In the genomic region with DNA sequence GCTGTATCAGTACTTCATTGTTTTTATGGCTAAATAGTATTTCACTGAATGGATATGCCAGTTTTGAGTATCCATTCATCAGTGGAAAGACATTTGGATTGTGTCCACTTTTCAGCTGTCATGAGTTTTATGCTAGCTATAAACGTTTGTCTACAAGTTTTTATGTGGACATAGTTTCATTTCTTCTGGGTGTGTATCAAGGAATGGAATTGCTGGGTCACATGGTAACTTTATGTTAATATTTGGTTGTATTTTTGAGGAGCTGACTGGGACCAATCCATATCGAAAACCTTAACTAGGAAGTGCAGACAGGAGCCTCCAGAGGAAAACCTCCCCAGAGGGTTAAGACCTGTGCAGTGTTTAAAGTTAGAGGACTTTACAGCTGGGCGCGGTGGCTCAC, we compare ENCODE assay signal across 28 cellular contexts.
"Had no signal": no experiment of that assay in that cellular context is flagged by ENCODE, and none has a peak within 500 bp of the region (broad histone marks: within the 10 kb centered on the region; RNA-seq: fewer than 3 reads in every experiment).

No MANE protein-coding gene starts in this region.

- H3K79me2 ChIP-seq: parathyroid adenoma had no signal

- H3K27me3 Mint-ChIP-seq: progenitor cell of endocrine pancreas; stimulated activated naive B cell treated with anti-CD40 and anti-IgM and Interleukin-4, amounts not matched to agents 10 μg/mL and 1 μg/mL and 100 μg/mL, for 72 hours; stimulated activated naive CD8-positive, alpha-beta T cell treated with anti-CD3 and anti-CD28 coated beads, Interleukin-15, Interleukin-2, amounts not matched to agents 100 ng/mL and 50 ng/mL, for 24 hours had no signal

- H3K4me3 ChIP-seq: neural progenitor cell, ovary, psoas muscle, right lobe of liver, sigmoid colon, stomach, thoracic aorta, thyroid gland, tibial nerve, upper lobe of left lung, vagina had no signal

- H3K36me3 Mint-ChIP-seq: neural progenitor cell; stimulated activated effector memory CD8-positive, alpha-beta T cell treated with anti-CD3 and anti-CD28 coated beads, Interleukin-12 subunit alpha, Interleukin-12 subunit beta, amount 100 ng/mL, for 72 hours; stimulated activated naive B cell treated with anti-CD40 and anti-IgM and Interleukin-4, amounts not matched to agents 10 μg/mL and 1 μg/mL and 100 μg/mL, for 72 hours had no signal

- ATAC-seq: psoas muscle; right cardiac atrium; right lobe of liver; stimulated activated effector memory CD8-positive, alpha-beta T cell treated with anti-CD3 and anti-CD28 coated beads, Interleukin-12 subunit alpha, Interleukin-12 subunit beta, amount 100 ng/mL, for 72 hours; stimulated activated naive B cell treated with anti-CD40 and anti-IgM and Interleukin-4, amounts not matched to agents 10 μg/mL and 1 μg/mL and 100 μg/mL, for 72 hours had no signal

- H3K4me1 ChIP-seq: parathyroid adenoma, psoas muscle, right lobe of liver, thyroid gland, upper lobe of left lung had no signal

- H3K9ac ChIP-seq: neural progenitor cell, parathyroid adenoma had no signal

- H3K4me2 ChIP-seq: neural progenitor cell had no signal

- FAIRE-seq: small intestine, urothelium cell line had no signal

- H3K27ac Mint-ChIP-seq: nephron; neural progenitor cell; progenitor cell of endocrine pancreas; stimulated activated effector memory CD8-positive, alpha-beta T cell treated with anti-CD3 and anti-CD28 coated beads, Interleukin-12 subunit alpha, Interleukin-12 subunit beta, amount 100 ng/mL, for 72 hours; stimulated activated naive B cell treated with anti-CD40 and anti-IgM and Interleukin-4, amounts not matched to agents 10 μg/mL and 1 μg/mL and 100 μg/mL, for 72 hours; stimulated activated naive CD8-positive, alpha-beta T cell treated with anti-CD3 and anti-CD28 coated beads, Interleukin-15, Interleukin-2, amounts not matched to agents 100 ng/mL and 50 ng/mL, for 24 hours had no signal

- H3K27me3 ChIP-seq: neural progenitor cell, ovary, right lobe of liver, sigmoid colon, stomach, thyroid gland, tibial nerve, upper lobe of left lung, vagina had no signal

- H3K9me3 ChIP-seq: ovary, psoas muscle, right lobe of liver, sigmoid colon, stomach, thoracic aorta, thyroid gland, tibial nerve, upper lobe of left lung, vagina had no signal

- H3K9me3 Mint-ChIP-seq: nephron; neural progenitor cell; stimulated activated effector memory CD8-positive, alpha-beta T cell treated with anti-CD3 and anti-CD28 coated beads, Interleukin-12 subunit alpha, Interleukin-12 subunit beta, amount 100 ng/mL, for 72 hours; stimulated activated naive B cell treated with anti-CD40 and anti-IgM and Interleukin-4, amounts not matched to agents 10 μg/mL and 1 μg/mL and 100 μg/mL, for 72 hours; stimulated activated naive CD8-positive, alpha-beta T cell treated with anti-CD3 and anti-CD28 coated beads, Interleukin-15, Interleukin-2, amounts not matched to agents 100 ng/mL and 50 ng/mL, for 24 hours had no signal

- H3K27ac ChIP-seq: neural progenitor cell, ovary, parathyroid adenoma, psoas muscle, right lobe of liver, sigmoid colon, stomach, thoracic aorta, thyroid gland, tibial nerve, upper lobe of left lung, vagina had no signal

- H2AFZ ChIP-seq: neural progenitor cell, parathyroid adenoma had no signal

- H3K36me3 ChIP-seq: neural progenitor cell, ovary, right lobe of liver, sigmoid colon, stomach, thoracic aorta, thyroid gland, tibial nerve, upper lobe of left lung, vagina had no signal

- DNase-seq: occipital lobe; ovary; posterior cingulate gyrus; psoas muscle; right cardiac atrium; right lobe of liver; sigmoid colon; small intestine; stimulated activated CD4-positive, alpha-beta T cell treated with anti-CD3 and anti-CD28 coated beads, Interleukin-15, amount 100 ng/mL, for 24 hours; stimulated activated CD4-positive, alpha-beta T cell treated with anti-CD3 and anti-CD28 coated beads, Interleukin-2, amount 100 ng/mL, for 24 hours; stimulated activated CD4-positive, alpha-beta T cell treated with anti-CD3 and anti-CD28 coated beads, Interleukin-2, amount 100 ng/mL, for 48 hours; stimulated activated CD4-positive, alpha-beta T cell treated with anti-CD3 and anti-CD28 coated beads, Interleukin-4, amount 100 ng/mL, for 24 hours; stimulated activated naive B cell treated with anti-CD40 and anti-IgM and Interleukin-4, amounts not matched to agents 10 μg/mL and 1 μg/mL and 100 μg/mL, for 72 hours; stimulated activated naive CD4-positive, alpha-beta T cell treated with Interleukin-2 at 50 U/mL for 16 hours; stomach; thyroid gland; trophoblast cell; upper lobe of left lung had no signal

- H3K4me3 Mint-ChIP-seq: nephron; neural progenitor cell; stimulated activated effector memory CD8-positive, alpha-beta T cell treated with anti-CD3 and anti-CD28 coated beads, Interleukin-12 subunit alpha, Interleukin-12 subunit beta, amount 100 ng/mL, for 72 hours; stimulated activated naive B cell treated with anti-CD40 and anti-IgM and Interleukin-4, amounts not matched to agents 10 μg/mL and 1 μg/mL and 100 μg/mL, for 72 hours; stimulated activated naive CD8-positive, alpha-beta T cell treated with anti-CD3 and anti-CD28 coated beads, Interleukin-15, Interleukin-2, amounts not matched to agents 100 ng/mL and 50 ng/mL, for 24 hours had no signal
